Comparison of ENCODE assay signal across 9 cellular contexts in the genomic region with DNA sequence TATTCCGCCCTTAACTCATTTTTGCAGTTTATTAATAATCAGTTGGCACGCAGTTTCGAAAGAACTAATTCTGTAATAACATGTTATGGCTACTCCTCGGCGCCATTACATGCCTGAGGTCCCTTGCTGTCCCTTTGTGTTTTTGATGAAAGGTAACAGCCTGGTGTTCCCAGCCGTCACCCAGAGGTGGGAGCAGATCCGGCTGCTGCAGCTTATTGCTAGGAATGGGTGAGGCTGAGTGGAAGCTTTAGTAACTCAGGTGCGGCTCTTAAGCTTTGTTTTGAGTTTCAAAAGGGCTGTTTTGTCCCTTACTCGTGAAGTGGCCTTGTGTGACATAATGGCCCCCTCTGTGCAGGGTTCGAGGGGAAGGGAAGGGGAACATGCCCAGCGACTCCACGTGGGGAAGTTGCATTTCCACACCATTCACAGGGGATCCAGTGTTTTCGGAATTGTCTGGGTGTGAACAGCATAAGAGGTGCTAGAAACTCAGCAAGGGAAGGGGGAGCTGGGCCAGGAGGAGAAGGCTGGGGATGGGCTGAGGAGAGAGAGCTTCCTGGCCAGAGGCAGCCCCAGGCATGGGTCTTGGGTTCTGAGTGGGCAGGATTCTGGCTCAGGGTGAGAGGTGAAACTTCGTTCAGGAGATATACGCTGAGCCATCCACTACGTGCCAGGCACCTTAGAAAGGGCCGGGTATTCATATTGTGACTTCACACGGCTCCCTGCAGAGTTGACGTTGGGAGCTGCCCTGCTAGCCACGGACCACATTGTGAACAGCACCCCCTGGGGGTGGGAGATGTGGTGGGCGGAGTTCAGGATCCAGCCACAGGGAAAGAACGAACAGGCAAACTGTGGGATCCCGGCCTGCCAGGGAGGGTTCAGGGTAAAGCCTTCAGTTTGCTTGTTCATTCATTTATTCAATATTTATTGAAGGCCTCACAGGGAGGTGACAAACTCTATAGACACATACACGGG.
DNase-seq lines count a peak whose midpoint lies in the region; ATAC-seq and TF ChIP-seq lines count a peak whose summit lies in the region.
"Had no signal": no experiment of that assay in that cellular context is flagged by ENCODE, and none has a peak within 500 bp of the region (broad histone marks: within the 10 kb centered on the region; RNA-seq: fewer than 3 reads in every experiment).

No MANE protein-coding gene starts in this region.

- H3K4me3 ChIP-seq in cardiac fibroblast (replicated peaks in 1 of 2; ENCODE audit: low read depth in 2 of 2, low read length in 2 of 2) = no peak overlapping the region

- TF ChIP-seq CTCF in cardiac fibroblast (IDR thresholded peaks at IDR 0.05; ENCODE audit: low read depth, low read length) = peak; percentile 37

- DNase-seq in NCI-H345 (lab: John Stamatoyannopoulos, UW) = peak; percentile 5
- DNase-seq in NCI-H345 treated with DMSO at 0.1 percent for 48 hours (lab: John Stamatoyannopoulos, UW; ENCODE audit: unreplicated experiment) = no peak
- peak; percentile 73 for DNase-seq in NCI-H82 (lab: John Stamatoyannopoulos, UW)
- peak in 1 of 2 donors; percentile 28 for DNase-seq in cardiac fibroblast (ENCODE audit: low read depth in 2 of 2)
- peak; percentile 48 to 85 for DNase-seq in lung microvascular endothelial cell (ENCODE audit: low read depth in 2 of 2)
- no peak for DNase-seq in epidermal melanocyte (ENCODE audit: insufficient read length, low spot score)
- no peak for DNase-seq in COR-L47 (lab: John Stamatoyannopoulos, UW)

- no peak for ATAC-seq in HG03378 (IDR thresholded peaks at IDR 0.05; ENCODE audit: unreplicated experiment)
- ATAC-seq: naive thymus-derived CD4-positive, alpha-beta T cell had no signal

Comparison
In these comparisons a context has a peak if more than half of its experiments do, and no peak if none do; other contexts are left out.
1. DNase-seq: peak in NCI-H345 (single experiment), NCI-H82 (single experiment) and lung microvascular endothelial cell (2 of 2); none in NCI-H345 treated with DMSO at 0.1 percent for 48 hours (single experiment), epidermal melanocyte (single experiment) and COR-L47 (single experiment).